7 cellular contexts compared by ENCODE assay signal in the genomic region with DNA sequence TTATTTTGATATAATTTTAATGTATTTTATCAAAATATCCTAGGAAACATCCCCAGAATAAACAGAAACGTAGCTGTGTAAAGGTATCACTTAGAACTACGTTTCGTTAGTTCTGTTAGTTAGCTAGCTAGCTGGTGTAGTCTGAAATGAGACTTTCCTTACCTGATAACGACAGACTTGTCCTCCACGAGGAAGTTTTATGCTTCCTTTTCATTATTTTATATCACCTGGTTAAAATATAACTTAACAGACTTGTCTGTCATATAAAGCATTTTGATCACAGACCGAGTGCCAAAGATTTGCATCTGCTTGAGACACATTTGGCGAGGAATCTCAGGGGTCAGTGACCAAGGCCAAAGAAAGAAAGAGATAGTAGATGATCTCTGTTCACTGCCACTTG.
"Had no signal": no experiment of that assay in that cellular context is flagged by ENCODE, and none has a peak within 500 bp of the region (broad histone marks: within the 10 kb centered on the region; RNA-seq: fewer than 3 reads in every experiment).

No MANE protein-coding gene starts in this region.

- H3K9me3 Mint-ChIP-seq: GM23338 had no signal

- H3K27ac Mint-ChIP-seq: GM23338, H9 had no signal

- FAIRE-seq: H1, H54, HTR-8/SVneo had no signal

- H3K4me3 Mint-ChIP-seq: GM23338, H9 had no signal

- DNase-seq: H9, HCEC 1CT, IMR-90 had no signal

- H3K4me3 ChIP-seq: GM23338 had no signal

- ATAC-seq: GM23338 had no signal
